Comparison of ENCODE assay signal across 37 cellular contexts in genomic region chr22:19405652-19406051, GRCh38.
"Had no signal": no experiment of that assay in that cellular context is flagged by ENCODE, and none has a peak within 500 bp of the region (broad histone marks: within the 10 kb centered on the region; RNA-seq: fewer than 3 reads in every experiment).

No MANE protein-coding gene starts in this region.

- H3K4me3 ChIP-seq: MG63, Peyer's patch, SJSA1 had no signal

- DNase-seq: activated B cell treated with CpG ODN at 0.5 μM for 24 hours; activated CD4-positive, alpha-beta T cell treated with anti-CD3 and anti-CD28 coated beads for 4 hours; activated CD4-positive, alpha-beta T cell treated with anti-CD3 and anti-CD28 coated beads, Interleukin-2, amount 50 U/mL, for 1 hour; activated CD4-positive, CD25-positive, alpha-beta regulatory T cell treated with anti-CD3 and anti-CD28 coated beads, Interleukin-2, amount 50 U/mL, for 72 hours; activated CD8-positive, alpha-beta T cell treated with anti-CD3 and anti-CD28 coated beads for 36 hours; activated effector memory CD4-positive, alpha-beta T cell treated with anti-CD3 and anti-CD28 coated beads, Interleukin-2, amount 50 U/mL, for 16 hours; activated naive CD4-positive, alpha-beta T cell; activated naive CD4-positive, alpha-beta T cell treated with anti-CD3 and anti-CD28 coated beads, Interleukin-2, amount 50 U/mL, for 16 hours; activated naive CD8-positive, alpha-beta T cell treated with anti-CD3 and anti-CD28 coated beads for 36 hours; activated T-cell treated with anti-CD3 and anti-CD28 coated beads, Interleukin-2, amount 50 U/mL, for 1 hour; activated T-cell treated with anti-CD3 and anti-CD28 coated beads, Interleukin-2, amount 50 U/mL, for 72 hours; amniotic stem cell; aorta; brain microvascular endothelial cell; Kasumi-1; KG1; MG63; NCI-H1048; NCI-H1105 treated with DMSO at 0.1 percent for 48 hours; NCI-H1436; NCI-H1694; NCI-H1930; NCI-H2081 treated with DMSO at 0.1 percent for 48 hours; NCI-H510A; NCI-H526; NCI-H748 treated with DMSO at 0.1 percent for 48 hours; NK-92 treated with Interleukin-12 subunit alpha and Interleukin-12 subunit beta, amount 100 ng/mL, for 24 hours; PC-3; Peyer's patch; RPMI8226; SHP77 treated with DMSO at 0.1 percent for 48 hours; T-cell; T-helper 9 cell had no signal

- H3K27ac Mint-ChIP-seq: activated B cell treated with CpG ODN at 0.5 μM for 24 hours; activated CD8-positive, alpha-beta T cell treated with anti-CD3 and anti-CD28 coated beads for 36 hours; activated naive CD8-positive, alpha-beta T cell treated with anti-CD3 and anti-CD28 coated beads for 36 hours; activated T-cell treated with anti-CD3 and anti-CD28 coated beads, Interleukin-2, amount 50 U/mL, for 72 hours; T-cell had no signal

- H3K4me1 ChIP-seq: Peyer's patch had no signal

- H3K4me3 Mint-ChIP-seq: activated B cell treated with CpG ODN at 0.5 μM for 24 hours; activated CD8-positive, alpha-beta T cell treated with anti-CD3 and anti-CD28 coated beads for 36 hours; activated naive CD8-positive, alpha-beta T cell treated with anti-CD3 and anti-CD28 coated beads for 36 hours; activated T-cell treated with anti-CD3 and anti-CD28 coated beads, Interleukin-2, amount 50 U/mL, for 72 hours; activated T-helper 17 cell treated with anti-CD3 and anti-CD28 coated beads, Interleukin-2, amount 50 U/mL, for 72 hours; T-cell had no signal

- H3K27ac ChIP-seq: brain microvascular endothelial cell, Peyer's patch, SJSA1, VCaP had no signal

- H3K27me3 ChIP-seq: brain microvascular endothelial cell, MG63, Peyer's patch, SJSA1 had no signal

- H3K27me3 Mint-ChIP-seq: activated B cell treated with CpG ODN at 0.5 μM for 24 hours; activated CD8-positive, alpha-beta T cell treated with anti-CD3 and anti-CD28 coated beads for 36 hours; activated naive CD8-positive, alpha-beta T cell treated with anti-CD3 and anti-CD28 coated beads for 36 hours; activated T-helper 17 cell treated with anti-CD3 and anti-CD28 coated beads, Interleukin-2, amount 50 U/mL, for 72 hours; T-cell had no signal

- ATAC-seq: activated CD8-positive, alpha-beta T cell treated with anti-CD3 and anti-CD28 coated beads for 36 hours; activated T-cell treated with anti-CD3 and anti-CD28 coated beads, Interleukin-2, amount 50 U/mL, for 72 hours; activated T-helper 17 cell treated with anti-CD3 and anti-CD28 coated beads, Interleukin-2, amount 50 U/mL, for 72 hours; PC-3; SK-N-SH treated with all-trans-retinoic acid at 6 μM for 48 hours; T-cell had no signal

- H3K4me1 Mint-ChIP-seq: activated naive CD8-positive, alpha-beta T cell treated with anti-CD3 and anti-CD28 coated beads for 36 hours; activated T-helper 17 cell treated with anti-CD3 and anti-CD28 coated beads, Interleukin-2, amount 50 U/mL, for 72 hours; T-cell had no signal

- H3K9me3 ChIP-seq: MG63, Peyer's patch, SJSA1 had no signal

- H3K9me3 Mint-ChIP-seq: activated B cell treated with CpG ODN at 0.5 μM for 24 hours; activated CD8-positive, alpha-beta T cell treated with anti-CD3 and anti-CD28 coated beads for 36 hours; activated naive CD8-positive, alpha-beta T cell treated with anti-CD3 and anti-CD28 coated beads for 36 hours; activated T-cell treated with anti-CD3 and anti-CD28 coated beads, Interleukin-2, amount 50 U/mL, for 72 hours; activated T-helper 17 cell treated with anti-CD3 and anti-CD28 coated beads, Interleukin-2, amount 50 U/mL, for 72 hours; T-cell had no signal
